In genomic region chr22:22474733-22475132, GRCh38 we compare ENCODE assay signal across 1 cellular context.
TF ChIP-seq lines count a peak whose summit lies in the region.

No MANE protein-coding gene starts in this region.

TF ChIP-seq in HepG2, 621 proteins besides CTCF, POLR2A, EP300 and RAD21:
- TF ChIP-seq ZNF562 (CRISPR knock-in tag; IDR thresholded peaks at IDR 0.05; ENCODE audit: borderline replicate concordance) (no peak), MED1 (CRISPR knock-in tag; IDR thresholded peaks at IDR 0.05) (0 out of 2 replicates have a peak, but pooled peaks have one; percentile 12), PAXIP1 (CRISPR knock-in tag; conservative IDR thresholded peaks at IDR 0.05) (peak; percentile 50; the same call in 1 of the 2 replicates), TRIM24 (CRISPR knock-in tag; IDR thresholded peaks at IDR 0.05) (no peak), RARA (CRISPR knock-in tag; IDR thresholded peaks at IDR 0.05) (0 out of 2 replicates have a peak, but pooled peaks have one; percentile 29), ZNF17 (CRISPR knock-in tag; IDR thresholded peaks at IDR 0.05) (no peak), NR2F6 (IDR thresholded peaks at IDR 0.05) (peak; percentile 62), NR2F6 (CRISPR knock-in tag; IDR thresholded peaks at IDR 0.05) (peak; percentile 44; the same call in 1 of the 2 replicates), SOX13 (IDR thresholded peaks at IDR 0.05) (no peak), SOX13 (CRISPR knock-in tag; conservative IDR thresholded peaks at IDR 0.05 in 1 of 2, IDR thresholded peaks at IDR 0.05 in 1 of 2) (0 out of 4 replicates have a peak, but pooled peaks of 1 of the 2 experiments have one; percentile 34), CENPBD1 (CRISPR knock-in tag; IDR thresholded peaks at IDR 0.05; ENCODE audit: borderline replicate concordance, low read depth) (no peak), TCF7 (IDR thresholded peaks at IDR 0.05; ENCODE audit: low read depth) (0 out of 2 replicates have a peak, but pooled peaks have one; percentile 24), ZNF619 (CRISPR knock-in tag; IDR thresholded peaks at IDR 0.05) (no peak), NBN (conservative IDR thresholded peaks at IDR 0.05) (no peak), TFDP1 (CRISPR knock-in tag; IDR thresholded peaks at IDR 0.05; ENCODE audit: borderline replicate concordance) (no peak), FOXP1 (IDR thresholded peaks at IDR 0.05) (no peak), FOXP1 (CRISPR knock-in tag; IDR thresholded peaks at IDR 0.05) (no peak), LCORL (IDR thresholded peaks at IDR 0.05) (no peak), LCORL (CRISPR knock-in tag; IDR thresholded peaks at IDR 0.05) (peak; percentile 41; the same call in 1 of the 2 replicates), HNF4A (CRISPR knock-in tag; IDR thresholded peaks at IDR 0.05) (peak; percentile 57), ZNF263 (CRISPR knock-in tag; IDR thresholded peaks at IDR 0.05) (peak; percentile 64; the same call in 1 of the 2 replicates), ZNF567 (CRISPR knock-in tag; IDR thresholded peaks at IDR 0.05; ENCODE audit: borderline replicate concordance) (no peak), NR2F2 (IDR thresholded peaks at IDR 0.05; ENCODE audit: borderline replicate concordance, low read depth) (peak; percentile 38; the same call in 1 of the 2 replicates), SOX6 (IDR thresholded peaks at IDR 0.05) (no peak), SOX6 (CRISPR knock-in tag; IDR thresholded peaks at IDR 0.05) (peak; percentile 16; the same call in 1 of the 2 replicates), HNF4G (IDR thresholded peaks at IDR 0.05; ENCODE audit: borderline replicate concordance, low read depth, low read length) (no peak; the same call in 1 of the 2 replicates), HNF4G (CRISPR knock-in tag; IDR thresholded peaks at IDR 0.05; ENCODE audit: borderline replicate concordance, low read depth) (no peak), CEBPG (CRISPR knock-in tag; IDR thresholded peaks at IDR 0.05) (0 out of 2 replicates have a peak, but pooled peaks have one; percentile 15)
